In genomic region chr11:2234963-2235362, GRCh38 we compare ENCODE assay signal across 20 cellular contexts. TPM values are rescaled to one million over a fixed set of nuclear protein-coding genes. Genes with fewer than 3 reads are reported as not detected.
"Had no signal": no experiment of that assay in that cellular context is flagged by ENCODE, and none has a peak within 500 bp of the region (broad histone marks: within the 10 kb centered on the region; RNA-seq: fewer than 3 reads in every experiment).

No MANE protein-coding gene starts in this region.

- H3K9ac ChIP-seq: SK-N-SH had no signal

- H3K4me3 ChIP-seq: body of pancreas, lung had no signal

- H3K27ac ChIP-seq: body of pancreas, foreskin keratinocyte had no signal

- H3K27me3 ChIP-seq: body of pancreas had no signal

- DNase-seq: activated CD4-positive, alpha-beta T cell treated with anti-CD3 and anti-CD28 coated beads, Interleukin-2, amount 50 U/mL, for 1 hour; activated CD8-positive, alpha-beta T cell treated with anti-CD3 and anti-CD28 coated beads, Interleukin-2, amount 10 ng/mL, durations not matched to agents 7 days and 5 days; activated gamma-delta T cell treated with Interleukin-2 at 50 U/mL for 16 hours; anterior cingulate cortex; effector CD4-positive, alpha-beta T cell; erythroblast; foreskin keratinocyte; left colon; natural killer cell; SK-N-SH; stimulated activated CD4-positive, alpha-beta T cell treated with anti-CD3 and anti-CD28 coated beads, Interleukin-4, amount 100 ng/mL, for 24 hours; stimulated activated naive CD8-positive, alpha-beta T cell treated with anti-CD3 and anti-CD28 coated beads, Interleukin-15, Interleukin-2, amounts not matched to agents 100 U/mL and 50 U/mL, for 24 hours; T-helper 2 cell had no signal

- H3K4me1 ChIP-seq: body of pancreas, foreskin keratinocyte had no signal

- ATAC-seq: activated CD4-positive, CD25-positive, alpha-beta regulatory T cell treated with anti-CD3 and anti-CD28 coated beads, Interleukin-2, amount 50 U/mL, for 24 hours; activated CD8-positive, alpha-beta T cell treated with anti-CD3 and anti-CD28 coated beads, Interleukin-2, amount 10 ng/mL, durations not matched to agents 7 days and 5 days; body of pancreas; foreskin keratinocyte; left colon; natural killer cell; stimulated activated naive CD8-positive, alpha-beta T cell treated with anti-CD3 and anti-CD28 coated beads, Interleukin-15, Interleukin-2, amounts not matched to agents 100 U/mL and 50 U/mL, for 24 hours had no signal

- H3K9me3 ChIP-seq: body of pancreas, SK-N-SH had no signal

- FAIRE-seq: islet of Langerhans had no signal

RNA-seq across cellular contexts. Expression of gene ASCL2, which starts 35.4 kb away (rescaled TPM):
- total RNA-seq: cardiac septum, chondrocyte, renal cortical epithelial cell had no signal
- polyA plus RNA-seq: SK-N-SH had no signal
